10 cellular contexts compared by ENCODE assay signal in the genomic region with DNA sequence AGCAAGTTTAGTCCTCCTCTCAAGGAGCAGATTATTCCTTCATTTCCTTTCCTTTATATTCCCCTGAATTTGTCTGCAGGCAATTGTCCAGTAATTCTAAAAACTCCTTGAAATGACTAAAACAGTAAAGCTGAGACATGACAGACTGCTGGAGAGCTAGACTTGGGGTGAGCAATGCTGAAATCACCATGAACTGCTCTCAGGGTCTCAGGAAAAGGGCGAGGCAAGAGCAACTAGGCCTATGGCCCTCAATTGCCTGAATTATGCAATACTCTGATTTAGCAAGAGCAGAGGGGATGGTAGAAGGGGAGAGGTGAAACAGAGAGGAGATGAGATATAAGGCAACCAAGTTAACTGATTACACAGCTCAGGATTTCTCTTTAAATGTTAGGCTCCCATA.
DNase-seq lines count a peak whose midpoint lies in the region; TF ChIP-seq lines count a peak whose summit lies in the region.
"Had no signal": no experiment of that assay in that cellular context is flagged by ENCODE, and none has a peak within 500 bp of the region (broad histone marks: within the 10 kb centered on the region; RNA-seq: fewer than 3 reads in every experiment).

No MANE protein-coding gene starts in this region.

- no peaks in the 10 kb centered on the region for H3K9me3 ChIP-seq in ovary

- WGBS in ovary, 3 donors, result 68 to 92% (median 88%) methylated on average over 1 of the region's 1 CpG

- H3K4me1 ChIP-seq in ovary (ENCODE audit: insufficient read depth), result no peaks in the 10 kb centered on the region

- no peak for TF ChIP-seq POLR2A in ovary (IDR thresholded peaks at IDR 0.05)

- intact Hi-C loops in ovary (cut with DNase I), result no loop called here

- H3K36me3 ChIP-seq in ovary, result no peaks in the 10 kb centered on the region

- TF ChIP-seq CTCF in ovary (IDR thresholded peaks at IDR 0.05), result no peak

- no peak for TF ChIP-seq EP300 in ovary (IDR thresholded peaks at IDR 0.05)

- no peak overlapping the region for H3K27ac ChIP-seq in ovary
- H3K27ac ChIP-seq in caudate nucleus (ENCODE audit: low read depth, low read length), result no peak overlapping the region
- H3K27ac ChIP-seq: dorsolateral prefrontal cortex had no signal

- DNase-seq in HCEC 1CT (peak; percentile 98), RPMI7951 (ENCODE audit: low read depth) (peak; percentile 88), fibroblast of gingiva (ENCODE audit: low read depth) (peak; percentile 40), skeletal muscle cell (ENCODE audit: low read depth) (peak; percentile 94), foreskin melanocyte (no peak), DMS153 treated with DMSO at 0.1 percent for 48 hours (lab: John Stamatoyannopoulos, UW; ENCODE audit: unreplicated experiment) (no peak), ovary (no peak), caudate nucleus (lab: John Stamatoyannopoulos, UW) (no peak)
- DNase-seq: activated B cell treated with CpG ODN at 0.5 μM for 24 hours, dorsolateral prefrontal cortex had no signal

- H3K4me3 ChIP-seq in skeletal muscle cell (ENCODE audit: low read depth, low read length) (no peak overlapping the region), ovary (no peak overlapping the region)
- H3K4me3 ChIP-seq: dorsolateral prefrontal cortex had no signal

- no peaks in the 10 kb centered on the region for H3K27me3 ChIP-seq in ovary
- H3K27me3 ChIP-seq: dorsolateral prefrontal cortex had no signal

Comparison
In these comparisons a context has a peak if more than half of its experiments do, and no peak if none do; other contexts are left out.
1. DNase-seq: peak in HCEC 1CT (single experiment), RPMI7951 (single experiment), fibroblast of gingiva (single experiment) and skeletal muscle cell (single experiment); none in foreskin melanocyte (single experiment), DMS153 treated with DMSO at 0.1 percent for 48 hours (single experiment), ovary (0 of 5) and caudate nucleus (0 of 61).